Comparison of ENCODE assay signal across 11 cellular contexts in genomic region chr5:39099831-39100230, GRCh38.
"Had no signal": no experiment of that assay in that cellular context is flagged by ENCODE, and none has a peak within 500 bp of the region (broad histone marks: within the 10 kb centered on the region; RNA-seq: fewer than 3 reads in every experiment).

No MANE protein-coding gene starts in this region.

- H3K79me2 ChIP-seq: parathyroid adenoma had no signal

- H3K9ac ChIP-seq: parathyroid adenoma had no signal

- H3K4me1 ChIP-seq: esophagus muscularis mucosa, parathyroid adenoma, uterus had no signal

- H3K4me3 ChIP-seq: esophagus muscularis mucosa, lung, tibial artery, uterus had no signal

- DNase-seq: activated CD4-positive, alpha-beta T cell treated with anti-CD3 and anti-CD28 coated beads, Interleukin-2, amount 50 U/mL, for 48 hours; activated naive CD4-positive, alpha-beta T cell treated with Interleukin-2 at 50 U/mL for 16 hours; brain microvascular endothelial cell; foreskin fibroblast; left colon; tibial artery; uterus had no signal

- H3K36me3 ChIP-seq: brain microvascular endothelial cell, esophagus muscularis mucosa, tibial artery, uterus had no signal

- H3K27ac ChIP-seq: esophagus muscularis mucosa, parathyroid adenoma, tibial artery, uterus had no signal

- H2AFZ ChIP-seq: parathyroid adenoma had no signal

- H3K27me3 ChIP-seq: brain microvascular endothelial cell, esophagus muscularis mucosa, tibial artery, uterus had no signal

- H3K9me3 ChIP-seq: esophagus muscularis mucosa, tibial artery, uterus had no signal

- ATAC-seq: activated CD4-positive, CD25-positive, alpha-beta regulatory T cell treated with anti-CD3 and anti-CD28 coated beads, Interleukin-2, amount 50 U/mL, for 24 hours; left colon had no signal
